ENCODE assay signal across 22 cellular contexts in the genomic region with DNA sequence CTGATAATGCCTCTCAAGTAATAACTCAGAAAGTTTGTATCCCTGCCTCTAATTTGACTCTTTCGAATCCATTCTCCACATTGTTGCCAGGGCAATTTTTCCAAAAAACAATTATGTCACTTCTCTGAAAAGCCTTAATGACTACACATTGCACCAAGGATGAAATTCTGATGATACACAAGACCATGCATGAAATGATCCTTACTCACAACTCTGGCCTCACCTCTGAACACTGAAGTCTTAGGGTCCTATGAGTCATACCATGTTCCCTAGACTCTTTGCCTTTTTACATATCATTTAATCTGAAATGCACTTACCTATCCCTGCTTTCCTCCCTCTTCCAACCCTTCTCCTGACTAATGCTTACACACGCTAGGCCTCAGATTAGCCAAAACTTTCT. TPM values are rescaled to one million over a fixed set of nuclear protein-coding genes. Genes with fewer than 3 reads are reported as not detected.
DNase-seq lines count a peak whose midpoint lies in the region; ATAC-seq and TF ChIP-seq lines count a peak whose summit lies in the region.
"Had no signal": no experiment of that assay in that cellular context is flagged by ENCODE, and none has a peak within 500 bp of the region (broad histone marks: within the 10 kb centered on the region; RNA-seq: fewer than 3 reads in every experiment).

No MANE protein-coding gene starts in this region.

- no peaks in the 10 kb centered on the region for H3K27me3 ChIP-seq in thyroid gland
- H3K27me3 ChIP-seq: gastroesophageal sphincter, pancreas, right lobe of liver, vagina had no signal

- intact Hi-C loops in thyroid gland (cut with DNase I): no loop called here

- TF ChIP-seq CTCF in thyroid gland (IDR thresholded peaks at IDR 0.05): no peak

- WGBS in thyroid gland, 2 donors: 95 to 99% methylated on average over 2 of the region's 2 CpGs

- no peak for TF ChIP-seq POLR2A in thyroid gland (IDR thresholded peaks at IDR 0.05)

- ATAC-seq in HG02852 (IDR thresholded peaks at IDR 0.05; ENCODE audit: unreplicated experiment): no peak
- ATAC-seq: activated naive CD4-positive, alpha-beta T cell treated with anti-CD3 and anti-CD28 coated beads, Interleukin-2, amount 50 U/mL, for 72 hours; gastroesophageal sphincter; left cardiac atrium; natural killer cell; pancreas; right lobe of liver; stimulated activated effector memory CD8-positive, alpha-beta T cell treated with anti-CD3 and anti-CD28 coated beads, Interleukin-12 subunit alpha, Interleukin-12 subunit beta, amount 100 ng/mL, for 72 hours; T-cell had no signal

- peak; percentile 27 for DNase-seq in EH (ENCODE audit: low read depth)
- DNase-seq in NCI-H226: peak; percentile 75
- peak; percentile 14 for DNase-seq in dedifferentiated amniotic fluid mesenchymal stem cell (ENCODE audit: extremely low spot score)
- peak; percentile 64 for DNase-seq in kidney glomerular epithelial cell (lab: John Stamatoyannopoulos, UW)
- no peak for DNase-seq in thyroid gland
- DNase-seq in anterior cingulate cortex (lab: John Stamatoyannopoulos, UW): no peak
- no peak for DNase-seq in NCI-H1694 treated with DMSO at 0.1 percent for 48 hours (lab: John Stamatoyannopoulos, UW)
- DNase-seq: activated CD4-positive, alpha-beta T cell treated with anti-CD3 and anti-CD28 coated beads for 4 hours; left cardiac atrium; natural killer cell; NCI-H1417 treated with DMSO at 0.1 percent for 48 hours; NCI-H2171 treated with DMSO at 0.1 percent for 48 hours; NCI-H69; pancreas; right lobe of liver; SHP77; T-cell had no signal

- no peaks in the 10 kb centered on the region for H3K9me3 ChIP-seq in thyroid gland
- H3K9me3 ChIP-seq: gastroesophageal sphincter, pancreas, right lobe of liver, vagina had no signal

- H3K4me3 ChIP-seq in thyroid gland (replicated peaks in 1 of 3): no peak overlapping the region
- H3K4me3 ChIP-seq: gastroesophageal sphincter, pancreas, right lobe of liver, vagina had no signal

- no peaks in the 10 kb centered on the region for H3K36me3 ChIP-seq in thyroid gland
- H3K36me3 ChIP-seq: gastroesophageal sphincter, pancreas, right lobe of liver, vagina had no signal

- H3K4me1 ChIP-seq in thyroid gland: no peaks in the 10 kb centered on the region
- H3K4me1 ChIP-seq: gastroesophageal sphincter, pancreas, right lobe of liver, vagina had no signal

- H3K27ac ChIP-seq in thyroid gland: no peak overlapping the region
- H3K27ac ChIP-seq: gastroesophageal sphincter, pancreas, right lobe of liver, vagina had no signal

RNA-seq across cellular contexts. Expression of a gene that starts 51.0 kb away (rescaled TPM):
- 10 to 100 TPM; 18.3 to 33.1 (median 22.0) TPM for total RNA-seq in thyroid gland

RNA-seq across cellular contexts. Expression of a gene that starts 51.5 kb away (rescaled TPM):
- 100 to 1,000 TPM; 119 to 178 (median 136) TPM for total RNA-seq in thyroid gland

Comparison
In these comparisons a context has a peak if more than half of its experiments do, and no peak if none do; other contexts are left out.
1. DNase-seq: peak in EH (single experiment), NCI-H226 (single experiment), dedifferentiated amniotic fluid mesenchymal stem cell (single experiment) and kidney glomerular epithelial cell (single experiment); none in thyroid gland (0 of 2), anterior cingulate cortex (0 of 58) and NCI-H1694 treated with DMSO at 0.1 percent for 48 hours (single experiment).